ENCODE assay signal across 8 cellular contexts in the genomic region with DNA sequence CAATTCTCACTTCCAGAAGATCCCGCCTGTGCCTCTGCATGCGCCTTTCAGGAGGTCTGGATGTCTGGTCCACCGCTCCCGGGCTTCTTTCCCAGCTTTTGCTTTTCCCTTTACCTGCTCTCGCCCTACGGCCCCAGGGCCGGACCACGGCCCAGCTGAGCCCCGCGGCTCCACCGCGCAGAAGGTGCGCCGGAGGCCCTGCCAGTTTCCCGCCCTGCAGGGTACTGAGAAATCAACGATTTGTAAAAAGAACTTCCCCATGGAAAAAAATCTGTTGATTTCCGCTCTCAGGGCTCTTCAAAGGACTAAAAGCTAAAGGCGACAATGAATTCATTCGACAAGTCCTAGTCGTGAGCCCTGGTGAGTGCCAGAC. TPM values are rescaled to one million over a fixed set of nuclear protein-coding genes. Genes with fewer than 3 reads are reported as not detected.
DNase-seq lines count a peak whose midpoint lies in the region; ATAC-seq and TF ChIP-seq lines count a peak whose summit lies in the region.

No MANE protein-coding gene starts in this region.

- H3K27ac Mint-ChIP-seq in GM23338: peak overlapping the region; percentile 93
- peak overlapping the region; percentile 95 for H3K27ac Mint-ChIP-seq in activated naive CD8-positive, alpha-beta T cell

- H3K27ac ChIP-seq in GM23338 (ENCODE audit: low read depth): peak overlapping the region; percentile 96
- H3K27ac ChIP-seq in iPS DF 6.9 (ENCODE audit: low read length): peak overlapping the region; percentile 17
- H3K27ac ChIP-seq in smooth muscle cell (ENCODE audit: low read depth): peak overlapping the region; percentile 78

- TF ChIP-seq CTCF in GM23338 (conservative IDR thresholded peaks at IDR 0.05; ENCODE audit: low read depth in 2 of 2) (no peak), smooth muscle cell (IDR thresholded peaks at IDR 0.05; ENCODE audit: borderline replicate concordance, insufficient read depth, poor library complexity, severe bottlenecking) (no peak)

- H3K36me3 Mint-ChIP-seq in GM23338 (ENCODE audit: low read depth): peaks cover 3% of the 10 kb centered on the region
- no peaks in the 10 kb centered on the region for H3K36me3 Mint-ChIP-seq in activated naive CD8-positive, alpha-beta T cell

- H3K4me2 ChIP-seq in GM23338 (peak overlapping the region; percentile 94), smooth muscle cell (peak overlapping the region; percentile 84)

- peaks cover 29% of the 10 kb centered on the region for H3K4me1 Mint-ChIP-seq in GM23338
- peaks cover 21% of the 10 kb centered on the region for H3K4me1 Mint-ChIP-seq in activated naive CD8-positive, alpha-beta T cell (ENCODE audit: low read depth)

- H3F3A ChIP-seq in GM23338 (replicated peaks; ENCODE audit: low read depth): peaks cover 24% of the 10 kb centered on the region; the same call in 1 of the 2 replicates
- peaks cover 5% of the 10 kb centered on the region for H3F3A ChIP-seq in smooth muscle cell (ENCODE audit: low read depth)

- H3K4me3 Mint-ChIP-seq in GM23338: peak overlapping the region; percentile 80
- peak overlapping the region; percentile 92 for H3K4me3 Mint-ChIP-seq in activated naive CD8-positive, alpha-beta T cell

- H3K27me3 Mint-ChIP-seq in GM23338 (ENCODE audit: insufficient read depth, low read depth, poor library complexity): peaks cover 17% of the 10 kb centered on the region
- no peaks in the 10 kb centered on the region for H3K27me3 Mint-ChIP-seq in activated naive CD8-positive, alpha-beta T cell

- peak overlapping the region; percentile 98 for H3K4me3 ChIP-seq in GM23338
- peak overlapping the region; percentile 73; the same call in 1 of the 2 replicates for H3K4me3 ChIP-seq in iPS DF 6.9 (ENCODE audit: low read length)
- peak overlapping the region; percentile 57 for H3K4me3 ChIP-seq in smooth muscle cell

- H3K79me2 ChIP-seq in GM23338 (replicated peaks; ENCODE audit: insufficient read depth) (no peaks in the 10 kb centered on the region), smooth muscle cell (ENCODE audit: low read depth) (no peaks in the 10 kb centered on the region)

- H3K9me3 ChIP-seq in iPS DF 6.9 (ENCODE audit: control insufficient read depth, insufficient read depth, low read length) (no peaks in the 10 kb centered on the region), smooth muscle cell (replicated peaks; ENCODE audit: low read depth) (no peaks in the 10 kb centered on the region)

- WGBS in iPS DF 6.9 (ENCODE audit: insufficient coverage, insufficient read length): no CpG with 5 or more reads among the region's 20 CpGs
- 52% methylated on average over 20 of the region's 20 CpGs for WGBS in smooth muscle cell (ENCODE audit: low lambda C conversion rate)

- H4K20me1 ChIP-seq in GM23338 (replicated peaks; ENCODE audit: insufficient read depth) (no peaks in the 10 kb centered on the region), smooth muscle cell (ENCODE audit: low read depth) (no peaks in the 10 kb centered on the region)

- H3K27me3 ChIP-seq in GM23338 (ENCODE audit: insufficient read depth): no peaks in the 10 kb centered on the region
- H3K27me3 ChIP-seq in iPS DF 6.9 (ENCODE audit: control insufficient read depth, insufficient read depth, low read length): no peaks in the 10 kb centered on the region
- H3K27me3 ChIP-seq in smooth muscle cell (ENCODE audit: low read depth): no peaks in the 10 kb centered on the region

- no peaks in the 10 kb centered on the region for H3K9me2 ChIP-seq in GM23338 (ENCODE audit: insufficient read depth)

- TF ChIP-seq POLR2A in erythroblast (IDR thresholded peaks at IDR 0.05; ENCODE audit: low read length): no peak

- H3K4me1 ChIP-seq in GM23338 (ENCODE audit: insufficient read depth) (peaks cover 11% of the 10 kb centered on the region), iPS DF 6.9 (ENCODE audit: control insufficient read depth, insufficient read depth, low read length) (peaks cover 1% of the 10 kb centered on the region; the same call in 1 of the 2 replicates), smooth muscle cell (ENCODE audit: low read depth) (no peaks in the 10 kb centered on the region)

- ATAC-seq in GM23338 (peak; percentile 84), HG03175 (IDR thresholded peaks at IDR 0.05; ENCODE audit: unreplicated experiment) (no peak)

- H3K36me3 ChIP-seq in GM23338 (ENCODE audit: insufficient read depth) (no peaks in the 10 kb centered on the region), iPS DF 6.9 (ENCODE audit: control insufficient read depth, insufficient read depth, low read length) (no peaks in the 10 kb centered on the region), smooth muscle cell (ENCODE audit: low read depth) (no peaks in the 10 kb centered on the region)

- peaks cover 3% of the 10 kb centered on the region; the same call in 2 of the 3 replicates for H3K9me3 Mint-ChIP-seq in GM23338
- no peaks in the 10 kb centered on the region for H3K9me3 Mint-ChIP-seq in activated naive CD8-positive, alpha-beta T cell (ENCODE audit: low read depth)

- H2AFZ ChIP-seq in GM23338 (peak overlapping the region; percentile 98), smooth muscle cell (ENCODE audit: low read depth) (peak overlapping the region; percentile 89)

- DNase-seq in GM23338 (ENCODE audit: low spot score) (peak; percentile 78), iPS DF 6.9 (ENCODE audit: low read depth, low spot score) (no peak), smooth muscle cell (lab: John Stamatoyannopoulos, UW; ENCODE audit: unreplicated experiment) (no peak), erythroblast (lab: John Stamatoyannopoulos, UW) (no peak), T-helper 9 cell (no peak)
- no peak for DNase-seq in stimulated activated CD4-positive, alpha-beta T cell treated with anti-CD3 and anti-CD28 coated beads, Interleukin-4, amount 100 ng/mL, for 1 hour

- H3K9ac ChIP-seq in smooth muscle cell (ENCODE audit: low read depth): peak overlapping the region; percentile 75

TF ChIP-seq in GM23338, 12 proteins besides CTCF, POLR2A, EP300 and RAD21 (continues in another document):
- TF ChIP-seq, protein P1, sequence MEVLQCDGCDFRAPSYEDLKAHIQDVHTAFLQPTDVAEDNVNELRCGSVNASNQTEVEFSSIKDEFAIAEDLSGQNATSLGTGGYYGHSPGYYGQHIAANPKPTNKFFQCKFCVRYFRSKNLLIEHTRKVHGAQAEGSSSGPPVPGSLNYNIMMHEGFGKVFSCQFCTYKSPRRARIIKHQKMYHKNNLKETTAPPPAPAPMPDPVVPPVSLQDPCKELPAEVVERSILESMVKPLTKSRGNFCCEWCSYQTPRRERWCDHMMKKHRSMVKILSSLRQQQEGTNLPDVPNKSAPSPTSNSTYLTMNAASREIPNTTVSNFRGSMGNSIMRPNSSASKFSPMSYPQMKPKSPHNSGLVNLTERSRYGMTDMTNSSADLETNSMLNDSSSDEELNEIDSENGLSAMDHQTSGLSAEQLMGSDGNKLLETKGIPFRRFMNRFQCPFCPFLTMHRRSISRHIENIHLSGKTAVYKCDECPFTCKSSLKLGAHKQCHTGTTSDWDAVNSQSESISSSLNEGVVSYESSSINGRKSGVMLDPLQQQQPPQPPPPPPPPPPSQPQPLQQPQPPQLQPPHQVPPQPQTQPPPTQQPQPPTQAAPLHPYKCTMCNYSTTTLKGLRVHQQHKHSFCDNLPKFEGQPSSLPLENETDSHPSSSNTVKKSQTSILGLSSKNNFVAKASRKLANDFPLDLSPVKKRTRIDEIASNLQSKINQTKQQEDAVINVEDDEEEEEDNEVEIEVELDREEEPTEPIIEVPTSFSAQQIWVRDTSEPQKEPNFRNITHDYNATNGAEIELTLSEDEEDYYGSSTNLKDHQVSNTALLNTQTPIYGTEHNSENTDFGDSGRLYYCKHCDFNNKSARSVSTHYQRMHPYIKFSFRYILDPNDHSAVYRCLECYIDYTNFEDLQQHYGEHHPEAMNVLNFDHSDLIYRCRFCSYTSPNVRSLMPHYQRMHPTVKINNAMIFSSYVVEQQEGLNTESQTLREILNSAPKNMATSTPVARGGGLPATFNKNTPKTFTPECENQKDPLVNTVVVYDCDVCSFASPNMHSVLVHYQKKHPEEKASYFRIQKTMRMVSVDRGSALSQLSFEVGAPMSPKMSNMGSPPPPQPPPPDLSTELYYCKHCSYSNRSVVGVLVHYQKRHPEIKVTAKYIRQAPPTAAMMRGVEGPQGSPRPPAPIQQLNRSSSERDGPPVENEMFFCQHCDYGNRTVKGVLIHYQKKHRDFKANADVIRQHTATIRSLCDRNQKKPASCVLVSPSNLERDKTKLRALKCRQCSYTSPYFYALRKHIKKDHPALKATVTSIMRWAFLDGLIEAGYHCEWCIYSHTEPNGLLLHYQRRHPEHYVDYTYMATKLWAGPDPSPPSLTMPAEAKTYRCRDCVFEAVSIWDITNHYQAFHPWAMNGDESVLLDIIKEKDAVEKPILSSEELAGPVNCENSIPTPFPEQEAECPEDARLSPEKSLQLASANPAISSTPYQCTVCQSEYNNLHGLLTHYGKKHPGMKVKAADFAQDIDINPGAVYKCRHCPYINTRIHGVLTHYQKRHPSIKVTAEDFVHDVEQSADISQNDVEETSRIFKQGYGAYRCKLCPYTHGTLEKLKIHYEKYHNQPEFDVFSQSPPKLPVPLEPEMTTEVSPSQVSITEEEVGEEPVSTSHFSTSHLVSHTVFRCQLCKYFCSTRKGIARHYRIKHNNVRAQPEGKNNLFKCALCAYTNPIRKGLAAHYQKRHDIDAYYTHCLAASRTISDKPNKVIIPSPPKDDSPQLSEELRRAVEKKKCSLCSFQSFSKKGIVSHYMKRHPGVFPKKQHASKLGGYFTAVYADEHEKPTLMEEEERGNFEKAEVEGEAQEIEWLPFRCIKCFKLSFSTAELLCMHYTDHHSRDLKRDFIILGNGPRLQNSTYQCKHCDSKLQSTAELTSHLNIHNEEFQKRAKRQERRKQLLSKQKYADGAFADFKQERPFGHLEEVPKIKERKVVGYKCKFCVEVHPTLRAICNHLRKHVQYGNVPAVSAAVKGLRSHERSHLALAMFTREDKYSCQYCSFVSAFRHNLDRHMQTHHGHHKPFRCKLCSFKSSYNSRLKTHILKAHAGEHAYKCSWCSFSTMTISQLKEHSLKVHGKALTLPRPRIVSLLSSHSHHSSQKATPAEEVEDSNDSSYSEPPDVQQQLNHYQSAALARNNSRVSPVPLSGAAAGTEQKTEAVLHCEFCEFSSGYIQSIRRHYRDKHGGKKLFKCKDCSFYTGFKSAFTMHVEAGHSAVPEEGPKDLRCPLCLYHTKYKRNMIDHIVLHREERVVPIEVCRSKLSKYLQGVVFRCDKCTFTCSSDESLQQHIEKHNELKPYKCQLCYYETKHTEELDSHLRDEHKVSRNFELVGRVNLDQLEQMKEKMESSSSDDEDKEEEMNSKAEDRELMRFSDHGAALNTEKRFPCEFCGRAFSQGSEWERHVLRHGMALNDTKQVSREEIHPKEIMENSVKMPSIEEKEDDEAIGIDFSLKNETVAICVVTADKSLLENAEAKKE (CRISPR knock-in tag; IDR thresholded peaks at IDR 0.05): no peak
- no peak for TF ChIP-seq NANOG (IDR thresholded peaks at IDR 0.05; ENCODE audit: borderline replicate concordance)

RNA-seq across cellular contexts. Expression of a gene that starts 7.0 kb away (rescaled TPM):
- total RNA-seq in GM23338 (2014; rRNA removed; shearing (Covaris generic)): under 0.01 TPM in 1 of 2 replicates, not detected in the other
- polyA plus RNA-seq in GM23338 (2016; fragmentation: Nextera tagmentation; extraction: Ambion mirVana) (not detected in 2 replicates), smooth muscle cell (4.2 and 6.4 TPM in 2 replicates)
- total RNA-seq in smooth muscle cell: under 0.01 TPM in 2 replicates

RNA-seq across cellular contexts. Expression of a gene that starts 32.9 kb away (rescaled TPM):
- 74.6 and 106 TPM in 2 replicates for total RNA-seq in GM23338 (2014; rRNA removed; shearing (Covaris generic))
- polyA plus RNA-seq in GM23338 (2016; fragmentation: Nextera tagmentation; extraction: Ambion mirVana) (13.0 and 15.1 TPM in 2 replicates), smooth muscle cell (19.7 and 21.4 TPM in 2 replicates)
- 7.8 and 24.0 TPM in 2 replicates for total RNA-seq in smooth muscle cell

Comparison
In these comparisons a context has a peak if more than half of its experiments do, and no peak if none do; other contexts are left out.
1. H3K27ac ChIP-seq: peak in every context shown above with its lines; median percentile 96 in GM23338; 78 in smooth muscle cell; 17 in iPS DF 6.9.